ENCODE assay signal across 7 cellular contexts in genomic region chr10:58066979-58067378, GRCh38.
"Had no signal": no experiment of that assay in that cellular context is flagged by ENCODE, and none has a peak within 500 bp of the region (broad histone marks: within the 10 kb centered on the region; RNA-seq: fewer than 3 reads in every experiment).

No MANE protein-coding gene starts in this region.

- DNase-seq: HCEC 1CT, KBM-7 had no signal

- H3K4me3 ChIP-seq: GM23338 had no signal

- FAIRE-seq: H1, H54, HTR-8/SVneo had no signal

- H3K4me2 ChIP-seq: GM23338, KMS-11 had no signal

- ATAC-seq: GM23338 had no signal

- H3K27ac ChIP-seq: KMS-11 had no signal

- H3K9ac ChIP-seq: KMS-11 had no signal
